ENCODE assay signal across 1 cellular context in the genomic region with DNA sequence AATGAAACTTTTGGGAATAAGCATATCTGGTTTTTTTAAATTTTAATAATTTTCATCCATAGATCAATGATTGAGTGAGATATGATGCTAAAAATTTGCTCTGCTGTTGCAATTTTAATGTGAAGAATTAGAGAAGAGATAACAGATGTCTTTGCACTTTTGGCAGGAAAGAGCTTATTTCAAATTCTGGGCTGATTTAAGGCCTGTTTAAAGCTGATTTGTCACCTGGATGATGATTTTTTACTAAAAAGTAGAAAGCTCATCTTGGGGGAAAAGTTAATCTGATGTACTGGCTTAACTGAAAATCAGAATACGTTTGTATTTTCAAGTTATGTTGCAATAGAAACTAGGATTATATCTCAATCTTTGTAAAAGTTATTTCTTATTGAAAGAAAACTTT.
TF ChIP-seq lines count a peak whose summit lies in the region.

No MANE protein-coding gene starts in this region.

TF ChIP-seq in GM23338, 12 proteins besides CTCF, POLR2A, EP300 and RAD21 (continued from another document):
- TF ChIP-seq, protein P1, sequence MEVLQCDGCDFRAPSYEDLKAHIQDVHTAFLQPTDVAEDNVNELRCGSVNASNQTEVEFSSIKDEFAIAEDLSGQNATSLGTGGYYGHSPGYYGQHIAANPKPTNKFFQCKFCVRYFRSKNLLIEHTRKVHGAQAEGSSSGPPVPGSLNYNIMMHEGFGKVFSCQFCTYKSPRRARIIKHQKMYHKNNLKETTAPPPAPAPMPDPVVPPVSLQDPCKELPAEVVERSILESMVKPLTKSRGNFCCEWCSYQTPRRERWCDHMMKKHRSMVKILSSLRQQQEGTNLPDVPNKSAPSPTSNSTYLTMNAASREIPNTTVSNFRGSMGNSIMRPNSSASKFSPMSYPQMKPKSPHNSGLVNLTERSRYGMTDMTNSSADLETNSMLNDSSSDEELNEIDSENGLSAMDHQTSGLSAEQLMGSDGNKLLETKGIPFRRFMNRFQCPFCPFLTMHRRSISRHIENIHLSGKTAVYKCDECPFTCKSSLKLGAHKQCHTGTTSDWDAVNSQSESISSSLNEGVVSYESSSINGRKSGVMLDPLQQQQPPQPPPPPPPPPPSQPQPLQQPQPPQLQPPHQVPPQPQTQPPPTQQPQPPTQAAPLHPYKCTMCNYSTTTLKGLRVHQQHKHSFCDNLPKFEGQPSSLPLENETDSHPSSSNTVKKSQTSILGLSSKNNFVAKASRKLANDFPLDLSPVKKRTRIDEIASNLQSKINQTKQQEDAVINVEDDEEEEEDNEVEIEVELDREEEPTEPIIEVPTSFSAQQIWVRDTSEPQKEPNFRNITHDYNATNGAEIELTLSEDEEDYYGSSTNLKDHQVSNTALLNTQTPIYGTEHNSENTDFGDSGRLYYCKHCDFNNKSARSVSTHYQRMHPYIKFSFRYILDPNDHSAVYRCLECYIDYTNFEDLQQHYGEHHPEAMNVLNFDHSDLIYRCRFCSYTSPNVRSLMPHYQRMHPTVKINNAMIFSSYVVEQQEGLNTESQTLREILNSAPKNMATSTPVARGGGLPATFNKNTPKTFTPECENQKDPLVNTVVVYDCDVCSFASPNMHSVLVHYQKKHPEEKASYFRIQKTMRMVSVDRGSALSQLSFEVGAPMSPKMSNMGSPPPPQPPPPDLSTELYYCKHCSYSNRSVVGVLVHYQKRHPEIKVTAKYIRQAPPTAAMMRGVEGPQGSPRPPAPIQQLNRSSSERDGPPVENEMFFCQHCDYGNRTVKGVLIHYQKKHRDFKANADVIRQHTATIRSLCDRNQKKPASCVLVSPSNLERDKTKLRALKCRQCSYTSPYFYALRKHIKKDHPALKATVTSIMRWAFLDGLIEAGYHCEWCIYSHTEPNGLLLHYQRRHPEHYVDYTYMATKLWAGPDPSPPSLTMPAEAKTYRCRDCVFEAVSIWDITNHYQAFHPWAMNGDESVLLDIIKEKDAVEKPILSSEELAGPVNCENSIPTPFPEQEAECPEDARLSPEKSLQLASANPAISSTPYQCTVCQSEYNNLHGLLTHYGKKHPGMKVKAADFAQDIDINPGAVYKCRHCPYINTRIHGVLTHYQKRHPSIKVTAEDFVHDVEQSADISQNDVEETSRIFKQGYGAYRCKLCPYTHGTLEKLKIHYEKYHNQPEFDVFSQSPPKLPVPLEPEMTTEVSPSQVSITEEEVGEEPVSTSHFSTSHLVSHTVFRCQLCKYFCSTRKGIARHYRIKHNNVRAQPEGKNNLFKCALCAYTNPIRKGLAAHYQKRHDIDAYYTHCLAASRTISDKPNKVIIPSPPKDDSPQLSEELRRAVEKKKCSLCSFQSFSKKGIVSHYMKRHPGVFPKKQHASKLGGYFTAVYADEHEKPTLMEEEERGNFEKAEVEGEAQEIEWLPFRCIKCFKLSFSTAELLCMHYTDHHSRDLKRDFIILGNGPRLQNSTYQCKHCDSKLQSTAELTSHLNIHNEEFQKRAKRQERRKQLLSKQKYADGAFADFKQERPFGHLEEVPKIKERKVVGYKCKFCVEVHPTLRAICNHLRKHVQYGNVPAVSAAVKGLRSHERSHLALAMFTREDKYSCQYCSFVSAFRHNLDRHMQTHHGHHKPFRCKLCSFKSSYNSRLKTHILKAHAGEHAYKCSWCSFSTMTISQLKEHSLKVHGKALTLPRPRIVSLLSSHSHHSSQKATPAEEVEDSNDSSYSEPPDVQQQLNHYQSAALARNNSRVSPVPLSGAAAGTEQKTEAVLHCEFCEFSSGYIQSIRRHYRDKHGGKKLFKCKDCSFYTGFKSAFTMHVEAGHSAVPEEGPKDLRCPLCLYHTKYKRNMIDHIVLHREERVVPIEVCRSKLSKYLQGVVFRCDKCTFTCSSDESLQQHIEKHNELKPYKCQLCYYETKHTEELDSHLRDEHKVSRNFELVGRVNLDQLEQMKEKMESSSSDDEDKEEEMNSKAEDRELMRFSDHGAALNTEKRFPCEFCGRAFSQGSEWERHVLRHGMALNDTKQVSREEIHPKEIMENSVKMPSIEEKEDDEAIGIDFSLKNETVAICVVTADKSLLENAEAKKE (CRISPR knock-in tag; IDR thresholded peaks at IDR 0.05), result no peak
- TF ChIP-seq EZH2phosphoT487 (IDR thresholded peaks at IDR 0.05; ENCODE audit: unreplicated experiment), result no peak
- no peak for TF ChIP-seq ZNF114 (CRISPR knock-in tag; IDR thresholded peaks at IDR 0.05)
- TF ChIP-seq EZH2 (IDR thresholded peaks at IDR 0.05; ENCODE audit: low read depth, unreplicated experiment), result no peak
- TF ChIP-seq JUNB (IDR thresholded peaks at IDR 0.05; ENCODE audit: unreplicated experiment), result no peak
- no peak for TF ChIP-seq POLR2AphosphoS5 (IDR thresholded peaks at IDR 0.05; ENCODE audit: low read depth)
- TF ChIP-seq ZNF331 (CRISPR knock-in tag; IDR thresholded peaks at IDR 0.05; ENCODE audit: low read depth), result no peak
- TF ChIP-seq, protein P2, sequence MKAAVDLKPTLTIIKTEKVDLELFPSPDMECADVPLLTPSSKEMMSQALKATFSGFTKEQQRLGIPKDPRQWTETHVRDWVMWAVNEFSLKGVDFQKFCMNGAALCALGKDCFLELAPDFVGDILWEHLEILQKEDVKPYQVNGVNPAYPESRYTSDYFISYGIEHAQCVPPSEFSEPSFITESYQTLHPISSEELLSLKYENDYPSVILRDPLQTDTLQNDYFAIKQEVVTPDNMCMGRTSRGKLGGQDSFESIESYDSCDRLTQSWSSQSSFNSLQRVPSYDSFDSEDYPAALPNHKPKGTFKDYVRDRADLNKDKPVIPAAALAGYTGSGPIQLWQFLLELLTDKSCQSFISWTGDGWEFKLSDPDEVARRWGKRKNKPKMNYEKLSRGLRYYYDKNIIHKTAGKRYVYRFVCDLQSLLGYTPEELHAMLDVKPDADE (IDR thresholded peaks at IDR 0.05), result no peak
- TF ChIP-seq NANOG (IDR thresholded peaks at IDR 0.05; ENCODE audit: borderline replicate concordance), result no peak
- TF ChIP-seq CREB1 (CRISPR knock-in tag; IDR thresholded peaks at IDR 0.05; ENCODE audit: low read depth), result no peak
